29 cellular contexts compared by ENCODE assay signal in genomic region chr17:35742896-35743477, GRCh38. TPM values are rescaled to one million over a fixed set of nuclear protein-coding genes. Genes with fewer than 3 reads are reported as not detected.
"Had no signal": no experiment of that assay in that cellular context is flagged by ENCODE, and none has a peak within 500 bp of the region (broad histone marks: within the 10 kb centered on the region; RNA-seq: fewer than 3 reads in every experiment).

No MANE protein-coding gene starts in this region.

- H3K4me3 ChIP-seq: coronary artery, esophagus squamous epithelium, left ventricle myocardium inferior, lower lobe of right lung, pancreas, right lobe of liver, smooth muscle cell, thoracic aorta, tibial nerve, upper lobe of left lung, uterus had no signal

- H3K27me3 ChIP-seq: right lobe of liver had no signal

- H3K36me3 ChIP-seq: esophagus squamous epithelium, left ventricle myocardium inferior, lower lobe of right lung, pancreas, right lobe of liver, thoracic aorta, tibial nerve, upper lobe of left lung, uterus had no signal

- H3K27ac ChIP-seq: coronary artery, esophagus squamous epithelium, left ventricle myocardium inferior, lower lobe of right lung, pancreas, right lobe of liver, thoracic aorta, tibial nerve, upper lobe of left lung, uterus had no signal

- DNase-seq: effector memory CD4-positive, alpha-beta T cell; esophagus squamous epithelium; foreskin melanocyte; glutamatergic neuron; left ventricle myocardium inferior; lower lobe of right lung; occipital lobe; pancreas; stimulated activated CD4-positive, alpha-beta T cell treated with anti-CD3 and anti-CD28 coated beads, Interleukin-12 subunit alpha, Interleukin-12 subunit beta, amount 100 ng/mL, for 4 hours; stimulated activated CD4-positive, alpha-beta T cell treated with anti-CD3 and anti-CD28 coated beads, Interleukin-1b, Interleukin-23, amount 100 ng/mL, for 48 hours; stimulated activated CD4-positive, alpha-beta T cell treated with anti-CD3 and anti-CD28 coated beads, Interleukin-4, amount 100 ng/mL, for 1 hour; substantia nigra; upper lobe of left lung; uterus had no signal

- FAIRE-seq: endothelial cell of umbilical vein, pancreas had no signal

- H3K4me2 ChIP-seq: smooth muscle cell had no signal

- ATAC-seq: left colon; lower lobe of right lung; naive thymus-derived CD8-positive, alpha-beta T cell; right lobe of liver; stimulated activated effector memory CD8-positive, alpha-beta T cell treated with anti-CD3 and anti-CD28 coated beads, Interleukin-12 subunit alpha, Interleukin-12 subunit beta, amount 100 ng/mL, for 72 hours; stimulated activated naive CD8-positive, alpha-beta T cell treated with anti-CD3 and anti-CD28 coated beads, Interleukin-15, Interleukin-2, amounts not matched to agents 100 U/mL and 50 U/mL, for 24 hours had no signal

- H3K4me1 ChIP-seq: right lobe of liver had no signal

- H3K9me3 ChIP-seq: esophagus squamous epithelium, left ventricle myocardium inferior, lower lobe of right lung, pancreas, right lobe of liver, thoracic aorta, tibial nerve, upper lobe of left lung, uterus had no signal

RNA-seq across cellular contexts. Expression of gene GAS2L2, which starts 10.1 kb away (rescaled TPM):
- total RNA-seq: endothelial cell of umbilical vein, esophagus squamous epithelium, kidney epithelial cell, right lobe of liver, smooth muscle cell, thoracic aorta had no signal
- polyA plus RNA-seq: endothelial cell of umbilical vein; naive thymus-derived CD8-positive, alpha-beta T cell; smooth muscle cell had no signal

RNA-seq across cellular contexts. Expression of gene C17orf50, which starts 17.7 kb away (rescaled TPM):
- total RNA-seq: dermis blood vessel endothelial cell, endothelial cell of umbilical vein, esophagus squamous epithelium, kidney epithelial cell, left colon, left ventricle myocardium inferior, lower lobe of right lung, mesenteric fat pad, myocyte, occipital lobe, progenitor cell of endocrine pancreas, right lobe of liver, smooth muscle cell, thoracic aorta, tibial nerve, uterus had no signal
